1 cellular context compared by ENCODE assay signal in genomic region chr1:209249785-209250441, GRCh38.
A peak's percentile ranks its signal among the peaks of the same experiment; 100 is the strongest.
TF ChIP-seq lines count a peak whose summit lies in the region.

No MANE protein-coding gene starts in this region.

TF ChIP-seq in SK-N-SH, 30 proteins besides CTCF, POLR2A, EP300 and RAD21 (continued from another document):
- TF ChIP-seq CHD2 (IDR thresholded peaks at IDR 0.05; ENCODE audit: low read length, partially characterized antibody) (peak; percentile 15), FOXM1 (IDR thresholded peaks at IDR 0.05; ENCODE audit: low read depth) (no peak), TCF12 (IDR thresholded peaks at IDR 0.05) (no peak), EZH2phosphoT487 (IDR thresholded peaks at IDR 0.05; ENCODE audit: borderline replicate concordance, low read depth) (no peak), NFIC (IDR thresholded peaks at IDR 0.05; ENCODE audit: borderline replicate concordance) (0 out of 2 replicates have a peak, but pooled peaks have one; percentile 9), FOSL2 (IDR thresholded peaks at IDR 0.05; ENCODE audit: borderline replicate concordance, low read depth) (no peak), POLR2AphosphoS5 (IDR thresholded peaks at IDR 0.05; ENCODE audit: low read depth, low read length) (no peak), TAF1 (IDR thresholded peaks at IDR 0.05; ENCODE audit: borderline replicate concordance, low read depth, low read length) (no peak), TEAD4 (IDR thresholded peaks at IDR 0.05; ENCODE audit: borderline replicate concordance, insufficient read depth) (no peak), GATA2 (CRISPR knock-in tag; IDR thresholded peaks at IDR 0.05) (no peak), IRF3 (IDR thresholded peaks at IDR 0.05; ENCODE audit: low read depth, low read length) (no peak), JUND (IDR thresholded peaks at IDR 0.05) (no peak)
- TF ChIP-seq, protein P1, sequence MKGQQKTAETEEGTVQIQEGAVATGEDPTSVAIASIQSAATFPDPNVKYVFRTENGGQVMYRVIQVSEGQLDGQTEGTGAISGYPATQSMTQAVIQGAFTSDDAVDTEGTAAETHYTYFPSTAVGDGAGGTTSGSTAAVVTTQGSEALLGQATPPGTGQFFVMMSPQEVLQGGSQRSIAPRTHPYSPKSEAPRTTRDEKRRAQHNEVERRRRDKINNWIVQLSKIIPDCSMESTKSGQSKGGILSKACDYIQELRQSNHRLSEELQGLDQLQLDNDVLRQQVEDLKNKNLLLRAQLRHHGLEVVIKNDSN (IDR thresholded peaks at IDR 0.05; ENCODE audit: borderline replicate concordance, low read depth): no peak
- TF ChIP-seq, protein P2, sequence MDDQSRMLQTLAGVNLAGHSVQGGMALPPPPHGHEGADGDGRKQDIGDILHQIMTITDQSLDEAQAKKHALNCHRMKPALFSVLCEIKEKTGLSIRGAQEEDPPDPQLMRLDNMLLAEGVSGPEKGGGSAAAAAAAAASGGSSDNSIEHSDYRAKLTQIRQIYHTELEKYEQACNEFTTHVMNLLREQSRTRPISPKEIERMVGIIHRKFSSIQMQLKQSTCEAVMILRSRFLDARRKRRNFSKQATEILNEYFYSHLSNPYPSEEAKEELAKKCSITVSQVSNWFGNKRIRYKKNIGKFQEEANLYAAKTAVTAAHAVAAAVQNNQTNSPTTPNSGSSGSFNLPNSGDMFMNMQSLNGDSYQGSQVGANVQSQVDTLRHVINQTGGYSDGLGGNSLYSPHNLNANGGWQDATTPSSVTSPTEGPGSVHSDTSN (IDR thresholded peaks at IDR 0.05): no peak
- TF ChIP-seq, protein P3, sequence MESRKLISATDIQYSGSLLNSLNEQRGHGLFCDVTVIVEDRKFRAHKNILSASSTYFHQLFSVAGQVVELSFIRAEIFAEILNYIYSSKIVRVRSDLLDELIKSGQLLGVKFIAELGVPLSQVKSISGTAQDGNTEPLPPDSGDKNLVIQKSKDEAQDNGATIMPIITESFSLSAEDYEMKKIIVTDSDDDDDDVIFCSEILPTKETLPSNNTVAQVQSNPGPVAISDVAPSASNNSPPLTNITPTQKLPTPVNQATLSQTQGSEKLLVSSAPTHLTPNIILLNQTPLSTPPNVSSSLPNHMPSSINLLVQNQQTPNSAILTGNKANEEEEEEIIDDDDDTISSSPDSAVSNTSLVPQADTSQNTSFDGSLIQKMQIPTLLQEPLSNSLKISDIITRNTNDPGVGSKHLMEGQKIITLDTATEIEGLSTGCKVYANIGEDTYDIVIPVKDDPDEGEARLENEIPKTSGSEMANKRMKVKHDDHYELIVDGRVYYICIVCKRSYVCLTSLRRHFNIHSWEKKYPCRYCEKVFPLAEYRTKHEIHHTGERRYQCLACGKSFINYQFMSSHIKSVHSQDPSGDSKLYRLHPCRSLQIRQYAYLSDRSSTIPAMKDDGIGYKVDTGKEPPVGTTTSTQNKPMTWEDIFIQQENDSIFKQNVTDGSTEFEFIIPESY (IDR thresholded peaks at IDR 0.05; ENCODE audit: borderline replicate concordance, low read depth): no peak
